ENCODE assay signal across 20 cellular contexts in genomic region chr13:95452376-95452775, GRCh38.
"Had no signal": no experiment of that assay in that cellular context is flagged by ENCODE, and none has a peak within 500 bp of the region (broad histone marks: within the 10 kb centered on the region; RNA-seq: fewer than 3 reads in every experiment).

No MANE protein-coding gene starts in this region.

- H3K36me3 ChIP-seq: esophagus squamous epithelium, tibial artery had no signal

- H3K4me3 ChIP-seq: esophagus squamous epithelium, tibial artery had no signal

- DNase-seq: activated CD4-positive, alpha-beta memory T cell treated with anti-CD3 and anti-CD28 coated beads, Interleukin-2, amount 10 ng/mL, durations not matched to agents 7 days and 5 days; activated CD4-positive, alpha-beta T cell treated with anti-CD3 and anti-CD28 coated beads for 48 hours; activated CD4-positive, CD25-positive, alpha-beta regulatory T cell; activated naive CD4-positive, alpha-beta T cell treated with Interleukin-2 at 50 U/mL for 16 hours; anterior cingulate cortex; effector CD8-positive, alpha-beta T cell; esophagus squamous epithelium; hippocampal formation; islet precursor cell; mammary epithelial cell; midbrain; stimulated activated CD4-positive, alpha-beta T cell treated with anti-CD3 and anti-CD28 coated beads, Interleukin-12 subunit alpha, Interleukin-12 subunit beta, amount 100 ng/mL, for 4 hours; stimulated activated CD4-positive, alpha-beta T cell treated with anti-CD3 and anti-CD28 coated beads, Interleukin-1b, Interleukin-23, amount 100 ng/mL, for 48 hours; stimulated activated naive CD8-positive, alpha-beta T cell treated with anti-CD3 and anti-CD28 coated beads, Interleukin-15, Interleukin-2, amounts not matched to agents 100 U/mL and 50 U/mL, for 24 hours; substantia nigra; T-cell; tibial artery had no signal

- H3K27ac ChIP-seq: esophagus squamous epithelium, tibial artery had no signal

- H3K9me3 ChIP-seq: esophagus squamous epithelium, tibial artery had no signal

- H3K27me3 ChIP-seq: tibial artery had no signal

- H3K4me1 ChIP-seq: tibial artery had no signal

- ATAC-seq: activated CD8-positive, alpha-beta memory T cell treated with anti-CD3 and anti-CD28 coated beads, Interleukin-2, amount 10 ng/mL, durations not matched to agents 7 days and 5 days; activated T-helper 17 cell treated with anti-CD3 and anti-CD28 coated beads, Interleukin-2, amount 50 U/mL, for 72 hours; left lobe of liver; stimulated activated naive CD8-positive, alpha-beta T cell treated with anti-CD3 and anti-CD28 coated beads, Interleukin-15, Interleukin-2, amounts not matched to agents 100 U/mL and 50 U/mL, for 24 hours; T-cell had no signal
